In genomic region chr4:139666735-139667266, GRCh38 we compare ENCODE assay signal across 8 cellular contexts. TPM values are rescaled to one million over a fixed set of nuclear protein-coding genes. Genes with fewer than 3 reads are reported as not detected.
A peak's percentile ranks its signal among the peaks of the same experiment; 100 is the strongest.
DNase-seq lines count a peak whose midpoint lies in the region; ATAC-seq and TF ChIP-seq lines count a peak whose summit lies in the region.

No MANE protein-coding gene starts in this region.

- TF ChIP-seq POLR2A in stomach (IDR thresholded peaks at IDR 0.05) = no peak

- peak overlapping the region in 5 of 8 donors; percentile 3 to 94 (median 90) for H3K27ac Mint-ChIP-seq in CD8-positive, alpha-beta memory T cell

- CTCF ChIA-PET in CD8-positive, alpha-beta memory T cell (lab: Charles Lee) = interaction anchor here (2.0 kb wide), 1 partner anchor 10 kb away, joined by 12 read pairs; no protein-coding TSS in a partner anchor

- H3K36me3 Mint-ChIP-seq in CD8-positive, alpha-beta memory T cell = peaks cover 0 to 4% (median 0%) of the 10 kb centered on the region in 3 donors

- H3K4me1 Mint-ChIP-seq in CD8-positive, alpha-beta memory T cell = peaks cover 13 to 19% (median 17%) of the 10 kb centered on the region in 3 donors

- H3K4me3 ChIP-seq in CD8-positive, alpha-beta memory T cell (ENCODE audit: low read length) = peak overlapping the region; percentile 6
- peak overlapping the region; percentile 46 to 61 (median 51) for H3K4me3 ChIP-seq in stomach

- H3K36me3 ChIP-seq in CD8-positive, alpha-beta memory T cell (ENCODE audit: insufficient read depth, low read length) = no peaks in the 10 kb centered on the region
- H3K36me3 ChIP-seq in stomach = peaks cover 0 to 5% (median 3%) of the 10 kb centered on the region in 4 donors

- DNase-seq in CD8-positive, alpha-beta memory T cell = no peak
- DNase-seq in NOMO-1 (lab: John Stamatoyannopoulos, UW; ENCODE audit: unreplicated experiment in 2 of 2) (peak; percentile 61 to 82), T47D (ENCODE audit: low read depth in 1 of 2, low spot score in 1 of 2) (peak; percentile 15 to 85), left colon (peak; percentile 61 to 70), stomach (peak; percentile 74)

- TF ChIP-seq EP300 in stomach (IDR thresholded peaks at IDR 0.05) = no peak

- intact Hi-C loops in left colon (cut with DNase I, micrococcal nuclease) = loop anchor here in 1 of 2 donors (10.0 kb wide), 1 partner anchor 588 kb away; no protein-coding TSS in a partner anchor
- intact Hi-C loops in stomach (cut with DNase I; ENCODE audit: low total_unique reads) = no loop called here

- H3K27me3 Mint-ChIP-seq in CD8-positive, alpha-beta memory T cell = peaks cover 0 to 1% of the 10 kb centered on the region in 2 donors

- in situ Hi-C loops in T47D (cut with HindIII; ENCODE audit: low pct_unique_long_range_greater_than_20kb, low sequenced_read_pairs) = no loop called here

- TF ChIP-seq CTCF in stomach (IDR thresholded peaks at IDR 0.05) = no peak

- WGBS in stomach, 5 donors = 27 to 40% (median 38%) methylated on average over 11 of the region's 11 CpGs

- H3K27me3 ChIP-seq in CD8-positive, alpha-beta memory T cell (ENCODE audit: insufficient read depth, low read length, poor library complexity, severe bottlenecking) = no peaks in the 10 kb centered on the region
- no peaks in the 10 kb centered on the region for H3K27me3 ChIP-seq in stomach

- POLR2A ChIA-PET in CD8-positive, alpha-beta memory T cell (lab: Charles Lee) = no interaction called here

- H3K4me3 Mint-ChIP-seq in CD8-positive, alpha-beta memory T cell = peak overlapping the region; percentile 87 to 99 (median 93)

- no peaks in the 10 kb centered on the region for H3K9me3 ChIP-seq in CD8-positive, alpha-beta memory T cell (ENCODE audit: low read length)
- H3K9me3 ChIP-seq in stomach = no peaks in the 10 kb centered on the region

- H3K9me3 Mint-ChIP-seq in CD8-positive, alpha-beta memory T cell = no peaks in the 10 kb centered on the region

- H3K27ac ChIP-seq in CD8-positive, alpha-beta memory T cell (ENCODE audit: low read depth, low read length) = peak overlapping the region; percentile 62
- peak overlapping the region; percentile 84 to 93 (median 89) for H3K27ac ChIP-seq in stomach

- peaks cover 9% of the 10 kb centered on the region for H3K4me1 ChIP-seq in CD8-positive, alpha-beta memory T cell (ENCODE audit: insufficient read depth, low read length)
- H3K4me1 ChIP-seq in stomach = peaks cover 21 to 66% (median 49%) of the 10 kb centered on the region in 4 donors

- ATAC-seq in HG02943 (IDR thresholded peaks at IDR 0.05; ENCODE audit: low read depth, unreplicated experiment) (peak; percentile 50), left colon (peak; percentile 66), GM19324 (IDR thresholded peaks at IDR 0.05; ENCODE audit: low FRiP score, unreplicated experiment) (no peak), HG02588 (IDR thresholded peaks at IDR 0.05; ENCODE audit: unreplicated experiment) (no peak)

RNA-seq across cellular contexts. Expression of gene MGST2, which starts 1.2 kb away (rescaled TPM):
- 1 to 10 TPM; 2.6 to 4.6 TPM for total RNA-seq in CD8-positive, alpha-beta memory T cell
- polyA plus RNA-seq in CD8-positive, alpha-beta memory T cell = 10.9 TPM
- 100 to 1,000 TPM in 1 of 2 donors, 10 to 100 TPM in 1; 99.1 to 129 TPM for total RNA-seq in left colon
- 100 to 1,000 TPM in 1 of 5 donors, 10 to 100 TPM in 3, 1 to 10 TPM in 1; 7.6 to 153 (median 36.1) TPM for total RNA-seq in stomach
- polyA plus RNA-seq in stomach = 100 to 1,000 TPM in 1 of 3 donors, 10 to 100 TPM in 2; 46.1 to 271 (median 48.4) TPM

Comparison
In these comparisons a context has a peak if more than half of its experiments do, and no peak if none do; other contexts are left out.
1. DNase-seq: peak in NOMO-1 (2 of 2), T47D (2 of 2), left colon (2 of 2) and stomach (single experiment); none in CD8-positive, alpha-beta memory T cell (0 of 5).
2. ATAC-seq: peak in HG02943 (single experiment) and left colon (single experiment); none in GM19324 (single experiment) and HG02588 (single experiment).